Comparison of ENCODE assay signal across 30 cellular contexts in the genomic region with DNA sequence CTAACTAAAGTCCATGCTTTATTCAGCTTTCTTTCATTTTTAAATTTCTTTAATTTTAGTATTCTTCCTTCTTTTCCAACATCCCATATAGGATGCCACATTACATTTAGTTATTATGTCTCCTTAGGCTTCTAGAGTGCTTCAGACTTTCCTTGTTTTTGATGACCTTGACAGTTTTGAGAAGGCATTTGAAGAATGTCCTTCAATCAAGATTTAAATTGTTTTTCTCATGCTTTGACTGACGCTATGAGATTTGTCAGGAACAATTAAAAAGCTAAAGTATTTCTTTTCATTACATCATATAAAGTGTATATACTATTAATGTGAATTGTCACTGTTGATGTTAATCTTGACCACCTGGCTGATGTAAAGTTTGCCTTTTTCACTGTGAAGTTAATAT.
"Had no signal": no experiment of that assay in that cellular context is flagged by ENCODE, and none has a peak within 500 bp of the region (broad histone marks: within the 10 kb centered on the region; RNA-seq: fewer than 3 reads in every experiment).

No MANE protein-coding gene starts in this region.

- H3K27ac ChIP-seq: adrenal gland, body of pancreas, epithelial cell of prostate, esophagus squamous epithelium, gastroesophageal sphincter, heart right ventricle had no signal

- H3K36me3 ChIP-seq: adrenal gland, esophagus squamous epithelium, gastroesophageal sphincter, heart right ventricle had no signal

- DNase-seq: activated CD4-positive, alpha-beta memory T cell treated with anti-CD3 and anti-CD28 coated beads for 36 hours; activated CD4-positive, alpha-beta T cell treated with anti-CD3 and anti-CD28 coated beads for 36 hours; activated CD4-positive, alpha-beta T cell treated with anti-CD3 and anti-CD28 coated beads, Interleukin-2, amount 10 ng/mL, durations not matched to agents 24 days and 14 days; activated CD4-positive, CD25-positive, alpha-beta regulatory T cell; activated CD4-positive, CD25-positive, alpha-beta regulatory T cell treated with anti-CD3 and anti-CD28 coated beads, Interleukin-2, amount 50 U/mL, for 72 hours; activated CD8-positive, alpha-beta memory T cell treated with anti-CD3 and anti-CD28 coated beads, Interleukin-2, amount 10 ng/mL, durations not matched to agents 7 days and 5 days; activated CD8-positive, alpha-beta memory T cell treated with anti-CD3 and anti-CD28 coated beads, Interleukin-2, amount 50 U/mL, for 4 hours; activated CD8-positive, alpha-beta T cell treated with anti-CD3 and anti-CD28 coated beads, Interleukin-2, amount 10 ng/mL, durations not matched to agents 7 days and 5 days; activated effector memory CD4-positive, alpha-beta T cell treated with anti-CD3 and anti-CD28 coated beads, Interleukin-2, amount 50 U/mL, for 16 hours; activated naive CD4-positive, alpha-beta T cell treated with anti-CD3 and anti-CD28 coated beads for 36 hours; activated naive CD8-positive, alpha-beta T cell treated with anti-CD3 and anti-CD28 coated beads for 36 hours; activated naive CD8-positive, alpha-beta T cell treated with anti-CD3 and anti-CD28 coated beads, Interleukin-2, amount 50 U/mL, for 24 hours; activated T-cell treated with anti-CD3 and anti-CD28 coated beads, Interleukin-2, amount 50 U/mL, for 1 hour; activated T-cell treated with anti-CD3 and anti-CD28 coated beads, Interleukin-2, amount 50 U/mL, for 48 hours; adrenal gland; amygdala; aorta; body of pancreas; caudate nucleus; cortex of kidney; effector CD8-positive, alpha-beta T cell; esophagus squamous epithelium; foreskin melanocyte; heart right ventricle; T-helper 2 cell had no signal

- H3K27me3 ChIP-seq: adrenal gland, body of pancreas, esophagus squamous epithelium, gastroesophageal sphincter, heart right ventricle had no signal

- FAIRE-seq: colon, endometrium, endothelial cell of umbilical vein had no signal

- H3K4me3 ChIP-seq: adrenal gland, body of pancreas, esophagus squamous epithelium, gastroesophageal sphincter, heart right ventricle had no signal

- ATAC-seq: activated CD4-positive, alpha-beta T cell treated with anti-CD3 and anti-CD28 coated beads for 36 hours; activated CD8-positive, alpha-beta memory T cell treated with anti-CD3 and anti-CD28 coated beads, Interleukin-2, amount 10 ng/mL, durations not matched to agents 7 days and 5 days; activated CD8-positive, alpha-beta T cell treated with anti-CD3 and anti-CD28 coated beads, Interleukin-2, amount 10 ng/mL, durations not matched to agents 7 days and 5 days; activated naive CD8-positive, alpha-beta T cell treated with anti-CD3 and anti-CD28 coated beads, Interleukin-2, amount 50 U/mL, for 24 hours; body of pancreas; gastroesophageal sphincter; heart right ventricle had no signal

- H3K4me1 ChIP-seq: adrenal gland, body of pancreas, esophagus squamous epithelium, gastroesophageal sphincter, heart right ventricle had no signal
